22 cellular contexts compared by ENCODE assay signal in genomic region chr22:31276426-31277167, GRCh38. TPM values are rescaled to one million over a fixed set of nuclear protein-coding genes. Genes with fewer than 3 reads are reported as not detected.
DNase-seq lines count a peak whose midpoint lies in the region; ATAC-seq and TF ChIP-seq lines count a peak whose summit lies in the region.
"Had no signal": no experiment of that assay in that cellular context is flagged by ENCODE, and none has a peak within 500 bp of the region (broad histone marks: within the 10 kb centered on the region; RNA-seq: fewer than 3 reads in every experiment).

No MANE protein-coding gene starts in this region.

- H3K9me3 ChIP-seq in CD4-positive, alpha-beta T cell (ENCODE audit: control insufficient read depth, low read length) = no peaks in the 10 kb centered on the region
- no peaks in the 10 kb centered on the region for H3K9me3 ChIP-seq in CD8-positive, alpha-beta memory T cell (ENCODE audit: low read length)
- H3K9me3 ChIP-seq in SK-N-SH = no peaks in the 10 kb centered on the region
- H3K9me3 ChIP-seq: BE2C, MG63 had no signal

- 94% methylated on average over 35 of the region's 69 CpGs for WGBS in SK-N-SH (ENCODE audit: low lambda C conversion rate)

- H3K4me2 ChIP-seq in SK-N-SH = no peak overlapping the region

- no peak for TF ChIP-seq EP300 in SK-N-SH (IDR thresholded peaks at IDR 0.05; ENCODE audit: borderline replicate concordance in 1 of 2, low read depth in 1 of 2, low read length in 1 of 2)

- no peaks in the 10 kb centered on the region for H3K27me3 Mint-ChIP-seq in activated naive CD4-positive, alpha-beta T cell treated with anti-CD3 and anti-CD28 coated beads for 36 hours (ENCODE audit: low read depth)
- no peaks in the 10 kb centered on the region for H3K27me3 Mint-ChIP-seq in CD4-positive, alpha-beta T cell
- H3K27me3 Mint-ChIP-seq in CD8-positive, alpha-beta memory T cell = no peaks in the 10 kb centered on the region

- no peaks in the 10 kb centered on the region for H3K9me2 ChIP-seq in SK-N-SH

- peak overlapping the region; percentile 63 for H3K27ac Mint-ChIP-seq in activated naive CD4-positive, alpha-beta T cell treated with anti-CD3 and anti-CD28 coated beads for 36 hours
- peak overlapping the region; percentile 98 for H3K27ac Mint-ChIP-seq in CD4-positive, alpha-beta T cell
- peak overlapping the region in 5 of 8 donors; percentile 57 to 98 (median 72) for H3K27ac Mint-ChIP-seq in CD8-positive, alpha-beta memory T cell

- no peaks in the 10 kb centered on the region for H3K27me3 ChIP-seq in CD4-positive, alpha-beta T cell (ENCODE audit: control insufficient read depth, insufficient read depth, low read length)
- H3K27me3 ChIP-seq in CD8-positive, alpha-beta memory T cell (ENCODE audit: insufficient read depth, low read length, poor library complexity, severe bottlenecking) = no peaks in the 10 kb centered on the region
- H3K27me3 ChIP-seq in SK-N-SH (ENCODE audit: insufficient read depth) = no peaks in the 10 kb centered on the region
- H3K27me3 ChIP-seq: BE2C, MG63 had no signal

- H4K20me1 ChIP-seq in SK-N-SH (ENCODE audit: insufficient read depth) = no peaks in the 10 kb centered on the region

- peaks cover 57% of the 10 kb centered on the region for H3K36me3 Mint-ChIP-seq in activated naive CD4-positive, alpha-beta T cell treated with anti-CD3 and anti-CD28 coated beads for 36 hours (ENCODE audit: low read depth)
- peaks cover 83% of the 10 kb centered on the region for H3K36me3 Mint-ChIP-seq in CD4-positive, alpha-beta T cell (ENCODE audit: low read depth)
- H3K36me3 Mint-ChIP-seq in CD8-positive, alpha-beta memory T cell = peaks cover 0 to 73% (median 14%) of the 10 kb centered on the region in 3 donors

- H3F3A ChIP-seq in SK-N-SH (replicated peaks; ENCODE audit: insufficient read depth) = peaks cover 14% of the 10 kb centered on the region

- intact Hi-C loops in activated naive CD4-positive, alpha-beta T cell treated with anti-CD3 and anti-CD28 coated beads for 36 hours (cut with micrococcal nuclease) = loop anchor here (10.0 kb wide), 1 partner anchor 332 kb away; no protein-coding TSS in a partner anchor
- intact Hi-C loops in CD4-positive, alpha-beta T cell (cut with DNase I, micrococcal nuclease) = loop anchor here in 1 of 2 experiments (10.0 kb wide), 1 partner anchor 192 kb away; the partner anchor contains the start of gene SMTN

- peaks cover 79% of the 10 kb centered on the region for H3K4me1 Mint-ChIP-seq in activated naive CD4-positive, alpha-beta T cell treated with anti-CD3 and anti-CD28 coated beads for 36 hours (ENCODE audit: low read depth)
- peaks cover 88% of the 10 kb centered on the region for H3K4me1 Mint-ChIP-seq in CD4-positive, alpha-beta T cell (ENCODE audit: low read depth)
- H3K4me1 Mint-ChIP-seq in CD8-positive, alpha-beta memory T cell = peaks cover 63 to 77% (median 74%) of the 10 kb centered on the region in 3 donors

- POLR2A ChIA-PET in CD4-positive, alpha-beta T cell (lab: Charles Lee) = interaction anchor here (0.6 to 20.9 kb wide), 11 partner anchors 6 to 853 kb away, joined by 3 to 1064 read pairs (median 4); partner anchors contain the start of genes LIMK2, PATZ1, PIK3IP1 and SELENOM
- POLR2A ChIA-PET in CD8-positive, alpha-beta memory T cell (lab: Charles Lee) = interaction anchor here (2.0 to 7.7 kb wide), 2 partner anchors 10 to 15 kb away, joined by 5 to 146 read pairs; partner anchors contain the start of gene PIK3IP1
- POLR2A ChIA-PET in SK-N-SH (lab: Yijun Ruan, JAX) = interaction anchor here (0.6 kb wide), 1 partner anchor 29 kb away, joined by 3 read pairs; no protein-coding TSS in a partner anchor

- CTCF ChIA-PET in activated naive CD4-positive, alpha-beta T cell treated with anti-CD3 and anti-CD28 coated beads for 36 hours (lab: Charles Lee) = interaction anchor here (1.3 kb wide), 1 partner anchor 37 kb away, joined by 9 read pairs; no protein-coding TSS in a partner anchor
- CTCF ChIA-PET in CD4-positive, alpha-beta T cell (lab: Charles Lee) = interaction anchor here (0.9 to 4.8 kb wide), 3 partner anchors 8 to 37 kb away, joined by 3 to 27 read pairs (median 16); partner anchors contain the start of gene PIK3IP1
- CTCF ChIA-PET in CD8-positive, alpha-beta memory T cell (lab: Charles Lee) = no interaction called here
- CTCF ChIA-PET in SK-N-SH (lab: Yijun Ruan, JAX) = interaction anchor here (1.2 to 1.4 kb wide), 2 partner anchors 19 to 64 kb away, joined by 3 to 4 read pairs; no protein-coding TSS in a partner anchor

- peaks cover 77% of the 10 kb centered on the region for H3K4me1 ChIP-seq in CD8-positive, alpha-beta memory T cell (ENCODE audit: insufficient read depth, low read length)
- H3K4me1 ChIP-seq in SK-N-SH (ENCODE audit: control insufficient read depth in 1 of 2, insufficient read depth in 2 of 2, low read depth in 1 of 2, low read length in 1 of 2) = no peaks in the 10 kb centered on the region; a peak in 1 of 4 replicates
- H3K4me1 ChIP-seq: BE2C had no signal

- DNase-seq in activated naive CD4-positive, alpha-beta T cell treated with anti-CD3 and anti-CD28 coated beads for 36 hours = no peak
- no peak for DNase-seq in activated naive CD4-positive, alpha-beta T cell (lab: John Stamatoyannopoulos, UW)
- no peak for DNase-seq in CD4-positive, alpha-beta T cell
- no peak for DNase-seq in CD8-positive, alpha-beta memory T cell
- peak; percentile 79 for DNase-seq in mesenteric fat pad (ENCODE audit: low spot score)
- no peak for DNase-seq in NOMO-1 treated with DMSO at 0.1 percent for 48 hours (lab: John Stamatoyannopoulos, UW; ENCODE audit: unreplicated experiment)
- no peak for DNase-seq in SK-N-SH
- DNase-seq: BE2C, GOT3, HCEC 1CT, MG63, NCI-H1417, NCI-H1694 treated with DMSO at 0.1 percent for 48 hours, NCI-H2081 treated with DMSO at 0.1 percent for 48 hours, NCI-H2171 treated with DMSO at 0.1 percent for 48 hours, NCI-H524 treated with DMSO at 0.1 percent for 48 hours, NCI-H82 had no signal

- ATAC-seq in CD4-positive, alpha-beta T cell (ENCODE audit: poor library complexity) = no peak
- no peak for ATAC-seq in GM18519 (IDR thresholded peaks at IDR 0.05; ENCODE audit: low FRiP score, unreplicated experiment)
- ATAC-seq: HepG2, K562, Right ventricle myocardium inferior had no signal

- H3K36me3 ChIP-seq in CD8-positive, alpha-beta memory T cell (ENCODE audit: insufficient read depth, low read length) = peaks cover 18% of the 10 kb centered on the region
- peaks cover 39 to 65% of the 10 kb centered on the region in 2 experiments for H3K36me3 ChIP-seq in SK-N-SH (replicated peaks in 1 of 2; ENCODE audit: control insufficient read depth in 1 of 2, insufficient read depth in 2 of 2, low read length in 1 of 2)
- H3K36me3 ChIP-seq: BE2C had no signal

- no peak for TF ChIP-seq CTCF in CD4-positive, alpha-beta T cell (IDR thresholded peaks at IDR 0.05)
- no peak for TF ChIP-seq CTCF in SK-N-SH (IDR thresholded peaks at IDR 0.05)

- H3K27ac ChIP-seq in CD4-positive, alpha-beta T cell (ENCODE audit: low read depth, low read length) = peak overlapping the region; percentile 4
- no peak overlapping the region for H3K27ac ChIP-seq in CD8-positive, alpha-beta memory T cell (ENCODE audit: low read depth, low read length)
- H3K27ac ChIP-seq in SK-N-SH (ENCODE audit: low read depth in 2 of 2, low read length in 1 of 2) = no peak overlapping the region
- H3K27ac ChIP-seq: HL-60 had no signal

- no peak overlapping the region for H2AFZ ChIP-seq in SK-N-SH (ENCODE audit: low read depth)

- no peak overlapping the region for H3K4me3 ChIP-seq in CD8-positive, alpha-beta memory T cell (ENCODE audit: low read length)
- H3K4me3 ChIP-seq in SK-N-SH (ENCODE audit: low read depth in 2 of 2, low read length in 1 of 2) = no peak overlapping the region
- H3K4me3 ChIP-seq: K562, MG63 had no signal

- H3K9me3 Mint-ChIP-seq in activated naive CD4-positive, alpha-beta T cell treated with anti-CD3 and anti-CD28 coated beads for 36 hours = no peaks in the 10 kb centered on the region
- no peaks in the 10 kb centered on the region for H3K9me3 Mint-ChIP-seq in CD4-positive, alpha-beta T cell
- no peaks in the 10 kb centered on the region for H3K9me3 Mint-ChIP-seq in CD8-positive, alpha-beta memory T cell

- H3K9ac ChIP-seq in SK-N-SH = no peak overlapping the region

- no peak overlapping the region for H3K4me3 Mint-ChIP-seq in activated naive CD4-positive, alpha-beta T cell treated with anti-CD3 and anti-CD28 coated beads for 36 hours
- H3K4me3 Mint-ChIP-seq in CD4-positive, alpha-beta T cell = peak overlapping the region; percentile 56
- no peak overlapping the region for H3K4me3 Mint-ChIP-seq in CD8-positive, alpha-beta memory T cell

- no peak for TF ChIP-seq RAD21 in SK-N-SH (IDR thresholded peaks at IDR 0.05; ENCODE audit: low read length)

- H3K79me2 ChIP-seq in SK-N-SH (ENCODE audit: insufficient read depth) = no peaks in the 10 kb centered on the region

TF ChIP-seq in SK-N-SH, 30 proteins besides CTCF, POLR2A, EP300 and RAD21 (continues in another document):
- TF ChIP-seq CHD2 (IDR thresholded peaks at IDR 0.05; ENCODE audit: low read length, partially characterized antibody) = no peak
- TF ChIP-seq TEAD4 (IDR thresholded peaks at IDR 0.05; ENCODE audit: borderline replicate concordance, insufficient read depth) = no peak
- TF ChIP-seq MXI1 (IDR thresholded peaks at IDR 0.05; ENCODE audit: low read depth, low read length) = no peak
- TF ChIP-seq, protein P1, sequence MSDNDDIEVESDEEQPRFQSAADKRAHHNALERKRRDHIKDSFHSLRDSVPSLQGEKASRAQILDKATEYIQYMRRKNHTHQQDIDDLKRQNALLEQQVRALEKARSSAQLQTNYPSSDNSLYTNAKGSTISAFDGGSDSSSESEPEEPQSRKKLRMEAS (IDR thresholded peaks at IDR 0.05; ENCODE audit: low read depth) = no peak
- TF ChIP-seq TCF12 (IDR thresholded peaks at IDR 0.05) = no peak
- TF ChIP-seq NFIC (IDR thresholded peaks at IDR 0.05; ENCODE audit: borderline replicate concordance) = no peak
- TF ChIP-seq SIN3A (IDR thresholded peaks at IDR 0.05; ENCODE audit: borderline replicate concordance, low read depth, low read length) = no peak
- TF ChIP-seq, protein P2, sequence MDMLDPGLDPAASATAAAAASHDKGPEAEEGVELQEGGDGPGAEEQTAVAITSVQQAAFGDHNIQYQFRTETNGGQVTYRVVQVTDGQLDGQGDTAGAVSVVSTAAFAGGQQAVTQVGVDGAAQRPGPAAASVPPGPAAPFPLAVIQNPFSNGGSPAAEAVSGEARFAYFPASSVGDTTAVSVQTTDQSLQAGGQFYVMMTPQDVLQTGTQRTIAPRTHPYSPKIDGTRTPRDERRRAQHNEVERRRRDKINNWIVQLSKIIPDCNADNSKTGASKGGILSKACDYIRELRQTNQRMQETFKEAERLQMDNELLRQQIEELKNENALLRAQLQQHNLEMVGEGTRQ (IDR thresholded peaks at IDR 0.05; ENCODE audit: borderline replicate concordance, low read depth, low read length) = no peak

RNA-seq across cellular contexts. Expression of gene PIK3IP1, which starts 15.7 kb away (rescaled TPM):
- total RNA-seq in activated naive CD4-positive, alpha-beta T cell treated with anti-CD3 and anti-CD28 coated beads for 36 hours = 10 to 100 TPM; 27.4 to 28.6 TPM
- total RNA-seq in CD4-positive, alpha-beta T cell = 1,000 to 10,000 TPM; 1,063 to 1,072 TPM
- 10 to 100 TPM; 32.2 to 35.3 TPM for total RNA-seq in CD8-positive, alpha-beta memory T cell
- 350 TPM for polyA plus RNA-seq in CD8-positive, alpha-beta memory T cell
- 19.8 TPM for total RNA-seq in mesenteric fat pad
- polyA plus RNA-seq in SK-N-SH (2012; rRNA removed) = 8.6 and 11.3 TPM in 2 replicates
- 6.6 and 8.7 TPM in 2 replicates for polyA plus RNA-seq in SK-N-SH (2012; cell fraction: cytosol; rRNA removed)
- 9.5 and 13.2 TPM in 2 replicates for polyA plus RNA-seq in SK-N-SH (2012; cell fraction: nucleus; rRNA removed)

Comparison
In these comparisons a context has a peak if more than half of its experiments do, and no peak if none do; other contexts are left out.
1. RNA of gene PIK3IP1, which starts 15.7 kb away (total RNA-seq): 1,063 to 1,072 TPM in CD4-positive, alpha-beta T cell; 32.2 to 35.3 TPM in CD8-positive, alpha-beta memory T cell, 27.4 to 28.6 TPM in activated naive CD4-positive, alpha-beta T cell treated with anti-CD3 and anti-CD28 coated beads for 36 hours and 19.8 TPM in mesenteric fat pad (single experiment); every median in the first group is over 10 times any median in the second.
2. Peak in every context shown above with its lines, with median percentiles within 50 percentile points of each other: H3K27ac Mint-ChIP-seq.